21 cellular contexts compared by ENCODE assay signal in the genomic region with DNA sequence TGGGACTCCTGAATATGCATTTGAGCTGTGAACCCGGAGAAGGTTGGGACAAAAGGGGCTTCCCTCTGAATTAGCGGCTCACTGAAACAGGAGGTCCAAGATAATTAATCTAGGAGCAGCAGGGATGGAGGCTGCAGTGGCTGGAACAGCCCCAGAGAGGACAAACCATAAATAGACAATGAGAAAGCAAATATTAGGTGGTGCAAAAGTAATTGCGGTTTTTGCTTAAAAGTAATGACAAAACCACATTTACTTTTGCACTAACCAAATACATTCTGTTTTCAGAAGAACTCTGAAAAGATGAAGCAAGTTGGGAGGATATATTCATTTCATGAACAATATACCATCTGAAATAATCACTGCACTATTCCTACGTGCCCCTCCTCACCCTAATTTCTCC.
"Had no signal": no experiment of that assay in that cellular context is flagged by ENCODE, and none has a peak within 500 bp of the region (broad histone marks: within the 10 kb centered on the region; RNA-seq: fewer than 3 reads in every experiment).

No MANE protein-coding gene starts in this region.

- H3K4me3 ChIP-seq: dorsolateral prefrontal cortex, heart left ventricle, left ventricle myocardium inferior, lower lobe of right lung, ovary, spleen, tibial artery, upper lobe of left lung, uterus had no signal

- H3K4me1 ChIP-seq: heart left ventricle, left ventricle myocardium inferior, lower lobe of right lung, spleen, tibial artery, upper lobe of left lung, uterus had no signal

- H3K9me3 ChIP-seq: heart left ventricle, left ventricle myocardium inferior, lower lobe of right lung, ovary, spleen, tibial artery, upper lobe of left lung, uterus had no signal

- ATAC-seq: esophagus mucosa; heart left ventricle; left cardiac atrium; lower lobe of right lung; natural killer cell treated with Interleukin-12 subunit alpha and Interleukin-12 subunit beta and Interleukin-15 and Interleukin-18, amount 100 ng/mL, for 72 hours; sciatic nerve; stimulated activated memory B cell treated with anti-CD40 and anti-IgM and Interleukin-4, amounts not matched to agents 10 μg/mL and 1 μg/mL and 100 μg/mL, for 72 hours had no signal

- DNase-seq: cortex of kidney; dorsolateral prefrontal cortex; effector CD8-positive, alpha-beta T cell; heart left ventricle; hippocampal formation; kidney; left cardiac atrium; left ventricle myocardium inferior; lower lobe of right lung; ovary; spleen; stimulated activated CD4-positive, alpha-beta T cell treated with anti-CD3 and anti-CD28 coated beads, Interleukin-15, amount 100 ng/mL, for 24 hours; stimulated activated CD4-positive, alpha-beta T cell treated with anti-CD3 and anti-CD28 coated beads, Interleukin-1b, Interleukin-23, amount 100 ng/mL, for 48 hours; stimulated activated CD4-positive, alpha-beta T cell treated with anti-CD3 and anti-CD28 coated beads, Interleukin-4, amount 100 ng/mL, for 24 hours; tibial artery; uterus had no signal

- H3K36me3 ChIP-seq: heart left ventricle, left ventricle myocardium inferior, lower lobe of right lung, ovary, spleen, tibial artery, upper lobe of left lung, uterus had no signal

- H3K27ac ChIP-seq: dorsolateral prefrontal cortex, heart left ventricle, left ventricle myocardium inferior, lower lobe of right lung, ovary, spleen, tibial artery, upper lobe of left lung, uterus had no signal

- H3K27me3 ChIP-seq: dorsolateral prefrontal cortex, heart left ventricle, ovary, spleen, tibial artery, upper lobe of left lung, uterus had no signal
